Comparison of ENCODE assay signal across 1 cellular context in genomic region chr9:68462004-68462775, GRCh38.
TF ChIP-seq lines count a peak whose summit lies in the region.

No MANE protein-coding gene starts in this region.

TF ChIP-seq in IMR-90, 13 proteins besides CTCF, POLR2A, EP300 and RAD21 (continued from another document):
- no peak for TF ChIP-seq CHD1 (IDR thresholded peaks at IDR 0.05; ENCODE audit: low read depth, low read length)
- TF ChIP-seq MAZ (IDR thresholded peaks at IDR 0.05; ENCODE audit: borderline replicate concordance, low read depth, low read length), result no peak
- TF ChIP-seq NFE2L2 (IDR thresholded peaks at IDR 0.05; ENCODE audit: low read depth, low read length), result no peak
- TF ChIP-seq FOS (IDR thresholded peaks at IDR 0.05; ENCODE audit: low read depth, low read length), result no peak
- TF ChIP-seq MXI1 (IDR thresholded peaks at IDR 0.05; ENCODE audit: borderline replicate concordance, low read depth, low read length), result no peak
